In genomic region chr11:65014961-65015227, GRCh38 we compare ENCODE assay signal across 1 cellular context.
TF ChIP-seq lines count a peak whose summit lies in the region.

No MANE protein-coding gene starts in this region.

TF ChIP-seq in HepG2, 621 proteins besides CTCF, POLR2A, EP300 and RAD21:
- TF ChIP-seq ZNF121 (CRISPR knock-in tag; IDR thresholded peaks at IDR 0.05) (peak; percentile 98), KDM1A (CRISPR knock-in tag; IDR thresholded peaks at IDR 0.05) (0 out of 2 replicates have a peak, but pooled peaks have one; percentile 63), ZMYM3 (CRISPR knock-in tag; IDR thresholded peaks at IDR 0.05) (peak; percentile 90), ADNP (CRISPR knock-in tag; IDR thresholded peaks at IDR 0.05) (0 out of 2 replicates have a peak, but pooled peaks have one; percentile 59), ZNF770 (CRISPR knock-in tag; IDR thresholded peaks at IDR 0.05) (peak; percentile 98)
